In genomic region chr9:40992472-40992821, GRCh38 we compare ENCODE assay signal across 8 cellular contexts.
DNase-seq lines count a peak whose midpoint lies in the region; ATAC-seq and TF ChIP-seq lines count a peak whose summit lies in the region.
"Not testable (repeated sequence)": the region's sequence is repeated elsewhere in the genome, so short reads cannot be mapped to it uniquely, and the experiment has no call there.

No MANE protein-coding gene starts in this region.

- H3K36me3 ChIP-seq in brain microvascular endothelial cell (replicated peaks); cardiac muscle cell; muscle layer of duodenum (ENCODE audit: control insufficient read depth in 1 of 2, insufficient read depth in 2 of 2, low read length in 2 of 2): not testable (repeated sequence)

- TSS peak; percentile 49 for BruUV-seq in Calu3 (replicated peaks; lab: Mats Ljungman, UMichigan)

- not testable (repeated sequence) for H3K4me1 Mint-ChIP-seq in Calu3 (ENCODE audit: low read depth, unreplicated experiment)

- peak; percentile 31 for ATAC-seq in GM19463 (IDR thresholded peaks at IDR 0.05; ENCODE audit: unreplicated experiment)
- peak; percentile 35 for ATAC-seq in HG03039 (IDR thresholded peaks at IDR 0.05; ENCODE audit: unreplicated experiment)

- H3K27ac ChIP-seq in brain microvascular endothelial cell (peak overlapping the region; percentile 81), cardiac muscle cell (peak overlapping the region; percentile 75), muscle layer of duodenum (ENCODE audit: low read length) (peak overlapping the region; percentile 87)

- in situ Hi-C loops in brain microvascular endothelial cell (cut with HindIII; ENCODE audit: low pct_ligation_motif_present, low sequenced_read_pairs): not testable (repeated sequence)

- DNase-seq in Calu3: peak; percentile 41
- peak; percentile 48 for DNase-seq in NB4 (ENCODE audit: low read depth)
- not testable (repeated sequence) for DNase-seq in brain microvascular endothelial cell
- DNase-seq in cardiac muscle cell (ENCODE audit: low read depth in 1 of 2, low spot score in 1 of 2): peak in 1 of 2 donors; percentile 42
- peak; percentile 6 for DNase-seq in stromal cell of bone marrow (ENCODE audit: low read depth)

- not testable (repeated sequence) for H3K27me3 ChIP-seq in brain microvascular endothelial cell (replicated peaks); cardiac muscle cell; muscle layer of duodenum (ENCODE audit: low read depth, low read length)

- H3K9me3 ChIP-seq in cardiac muscle cell (ENCODE audit: low read depth); muscle layer of duodenum (ENCODE audit: control insufficient read depth in 1 of 2, low read length in 2 of 2): not testable (repeated sequence)

- not testable (repeated sequence) for H3K36me3 Mint-ChIP-seq in Calu3 (ENCODE audit: insufficient read depth, unreplicated experiment)

- not testable (repeated sequence) for H3K9me3 Mint-ChIP-seq in Calu3 (ENCODE audit: low read depth, unreplicated experiment)

- CTCF ChIA-PET in Calu3 (lab: Charles Lee): not testable (repeated sequence)

- not testable (repeated sequence) for TF ChIP-seq POLR2A in NB4 (IDR thresholded peaks at IDR 0.05; ENCODE audit: extremely low read depth, insufficient read length)

- H3K4me3 ChIP-seq in NB4 (ENCODE audit: low read depth, low read length) (peak overlapping the region; percentile 72), brain microvascular endothelial cell (ENCODE audit: low read depth, low read length) (peak overlapping the region; percentile 94), cardiac muscle cell (peak overlapping the region; percentile 52), muscle layer of duodenum (ENCODE audit: low read depth in 1 of 2, low read length in 2 of 2) (peak overlapping the region; percentile 83)

- TF ChIP-seq CTCF in Calu3 (IDR thresholded peaks at IDR 0.05; ENCODE audit: unreplicated experiment); NB4 (IDR thresholded peaks at IDR 0.05; ENCODE audit: low read depth, low read length); brain microvascular endothelial cell (IDR thresholded peaks at IDR 0.05; ENCODE audit: low read depth, low read length, missing control alignments); cardiac muscle cell (IDR thresholded peaks at IDR 0.05; ENCODE audit: low read depth, low read length): not testable (repeated sequence)

- not testable (repeated sequence) for H3K27ac Mint-ChIP-seq in Calu3 (ENCODE audit: unreplicated experiment)

- intact Hi-C loops in Calu3 (cut with micrococcal nuclease; ENCODE audit: unreplicated experiment): not testable (repeated sequence)

- H3K4me1 ChIP-seq in cardiac muscle cell (ENCODE audit: low read depth): not testable (repeated sequence)
- peaks cover 0 to 18% of the 10 kb centered on the region in 2 donors for H3K4me1 ChIP-seq in muscle layer of duodenum (ENCODE audit: control insufficient read depth in 1 of 2, insufficient read depth in 2 of 2, low read length in 2 of 2)

- not testable (repeated sequence) for H3K27me3 Mint-ChIP-seq in Calu3 (ENCODE audit: unreplicated experiment)

- not testable (repeated sequence) for H3K4me3 Mint-ChIP-seq in Calu3 (ENCODE audit: low read depth, unreplicated experiment)
